8 cellular contexts compared by ENCODE assay signal in the genomic region with DNA sequence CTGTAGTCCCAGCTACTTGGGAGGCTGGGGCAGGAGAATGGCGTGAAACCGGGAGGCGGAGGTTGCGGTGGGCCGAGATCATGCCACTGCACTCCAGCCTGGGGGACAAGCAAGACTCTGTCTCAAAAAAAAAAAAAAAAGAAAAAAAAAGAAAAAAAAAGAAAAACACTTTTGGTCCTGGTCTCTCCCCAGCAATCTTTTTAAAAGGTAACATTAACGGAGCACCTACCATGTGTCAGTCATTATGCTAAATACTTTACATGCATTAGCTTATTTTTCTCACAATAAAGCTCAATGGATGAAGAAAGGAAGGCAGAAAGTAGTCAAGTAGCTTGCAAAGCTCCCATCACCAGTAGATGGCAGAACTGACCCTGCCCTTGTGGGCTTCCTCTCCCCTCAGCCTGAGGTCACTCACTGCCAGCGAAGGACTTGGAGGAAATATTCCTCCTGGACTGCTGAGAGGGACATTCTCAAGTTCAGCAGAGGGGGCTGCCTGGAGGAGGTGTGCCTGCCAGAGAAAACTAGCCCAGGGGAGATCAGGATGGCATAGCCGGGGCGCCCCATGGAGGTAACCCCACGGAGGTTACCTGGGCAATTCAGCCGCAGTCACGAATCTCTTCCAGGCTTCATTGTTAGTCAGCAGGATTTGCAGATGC. TPM values are rescaled to one million over a fixed set of nuclear protein-coding genes. Genes with fewer than 3 reads are reported as not detected.
DNase-seq lines count a peak whose midpoint lies in the region; ATAC-seq, FAIRE-seq and TF ChIP-seq lines count a peak whose summit lies in the region.

No MANE protein-coding gene starts in this region.

- H3K23me2 ChIP-seq in H9 (ENCODE audit: insufficient read length, low read depth, low read length, poor library complexity, severe bottlenecking), result no peaks in the 10 kb centered on the region

- no peak overlapping the region for H2BK20ac ChIP-seq in H9 (ENCODE audit: low read depth, low read length, poor library complexity, severe bottlenecking)

- no peaks in the 10 kb centered on the region for H3F3A ChIP-seq in PC-3 (ENCODE audit: low read length, unreplicated experiment)

- H4K20me1 ChIP-seq in H9 (ENCODE audit: control insufficient read depth, insufficient read depth, insufficient read length), result peaks cover 3% of the 10 kb centered on the region
- no peaks in the 10 kb centered on the region for H4K20me1 ChIP-seq in PC-3 (ENCODE audit: low read length)

- no peak overlapping the region for H3K4ac ChIP-seq in H9 (ENCODE audit: low read depth, low read length)

- H3K79me2 ChIP-seq in H9 (ENCODE audit: insufficient read depth, low read length) (no peaks in the 10 kb centered on the region), PC-3 (ENCODE audit: low read length) (no peaks in the 10 kb centered on the region)

- H3K4me1 Mint-ChIP-seq in H9 (peaks cover 30 to 48% of the 10 kb centered on the region in 2 experiments), MCF 10A (ENCODE audit: insufficient read depth, unreplicated experiment) (peaks cover 23% of the 10 kb centered on the region)

- peaks cover 10% of the 10 kb centered on the region; the same call in 1 of the 2 replicates for H3K4me1 ChIP-seq in H9 (ENCODE audit: insufficient read depth, low read length)
- no peaks in the 10 kb centered on the region for H3K4me1 ChIP-seq in PC-3 (ENCODE audit: insufficient read depth, low read length)
- peaks cover 0 to 2% of the 10 kb centered on the region in 2 donors for H3K4me1 ChIP-seq in small intestine (ENCODE audit: control insufficient read depth in 2 of 2, insufficient read depth in 1 of 2, low read depth in 1 of 2, low read length in 1 of 2)

- peak overlapping the region in 2 of 3 experiments; percentile 84 to 91; a peak in 5 of 7 replicates for H3K27ac Mint-ChIP-seq in H9
- H3K27ac Mint-ChIP-seq in MCF 10A (ENCODE audit: low read depth, unreplicated experiment), result no peak overlapping the region

- no peak overlapping the region for H3K56ac ChIP-seq in H9 (ENCODE audit: insufficient read length, low read depth, low read length)

- no peak overlapping the region for H2BK12ac ChIP-seq in H9 (ENCODE audit: insufficient read length, low read depth, low read length)

- intact Hi-C loops in PC-3 (cut with micrococcal nuclease), result loop anchor here (1.0 kb wide), 1 partner anchor 35 kb away; no protein-coding TSS in a partner anchor
- intact Hi-C loops in MCF 10A (cut with micrococcal nuclease), result loop anchor here (1.0 to 2.0 kb wide), 4 partner anchors 35 to 132 kb away; a partner anchor contains a TSS

- no peak overlapping the region for H2BK5ac ChIP-seq in H9 (ENCODE audit: insufficient read length, low read length)

- no CpG with 5 or more reads among the region's 12 CpGs for WGBS in H9 (ENCODE audit: extremely low coverage, insufficient read length, low lambda C conversion rate)
- 60 to 84% (median 76%) methylated on average over 12 of the region's 12 CpGs for WGBS in small intestine, 3 donors

- no peak overlapping the region for H3K23ac ChIP-seq in H9 (ENCODE audit: insufficient read length, low read depth, low read length)

- H4K91ac ChIP-seq in H9 (ENCODE audit: insufficient read length, low read depth, low read length), result no peak overlapping the region

- H3T11ph ChIP-seq in H9 (ENCODE audit: low read length), result no peak overlapping the region

- H3K4me3 ChIP-seq in PC-3 (ENCODE audit: low read length) (no peak overlapping the region), small intestine (ENCODE audit: low read depth in 1 of 2, low read length in 2 of 2) (no peak overlapping the region)

- H3K27me3 ChIP-seq in H9 (ENCODE audit: insufficient read depth, low read length) (no peaks in the 10 kb centered on the region; the same call in 1 of the 2 replicates), PC-3 (ENCODE audit: low read length) (no peaks in the 10 kb centered on the region), small intestine (ENCODE audit: control insufficient read depth in 2 of 2, insufficient read depth in 2 of 2, low read length in 2 of 2) (no peaks in the 10 kb centered on the region)

- H3K9me3 Mint-ChIP-seq in H9, result no peaks in the 10 kb centered on the region
- H3K9me3 Mint-ChIP-seq in MCF 10A (ENCODE audit: unreplicated experiment), result no peaks in the 10 kb centered on the region

- peak overlapping the region; percentile 29 for H3K4me2 ChIP-seq in H9 (ENCODE audit: insufficient read depth, insufficient read length, low read length)
- no peak overlapping the region for H3K4me2 ChIP-seq in PC-3 (ENCODE audit: low read length)

- H3K9me3 ChIP-seq in H9 (ENCODE audit: control insufficient read depth, low read depth, low read length) (no peaks in the 10 kb centered on the region), PC-3 (ENCODE audit: low read length) (no peaks in the 10 kb centered on the region), small intestine (ENCODE audit: control insufficient read depth, low read depth) (no peaks in the 10 kb centered on the region)

- no peak overlapping the region for H4K5ac ChIP-seq in H9 (ENCODE audit: insufficient read length, low read depth, low read length)

- TF ChIP-seq CTCF in H9 (conservative IDR thresholded peaks at IDR 0.05) (peak; percentile 90), PC-3 (conservative IDR thresholded peaks at IDR 0.05; ENCODE audit: low read depth, low read length) (peak; percentile 74), MCF 10A (IDR thresholded peaks at IDR 0.05; ENCODE audit: unreplicated experiment) (peak; percentile 87)

- no peak overlapping the region for H2BK15ac ChIP-seq in H9 (ENCODE audit: low read depth, low read length)

- H3K4me3 Mint-ChIP-seq in H9, result peak overlapping the region in 1 of 2 experiments; percentile 43; a peak in 2 of 5 replicates
- H3K4me3 Mint-ChIP-seq in MCF 10A (ENCODE audit: unreplicated experiment), result no peak overlapping the region

- H3K27ac ChIP-seq in H9 (ENCODE audit: insufficient read length, low read depth, low read length), result no peak overlapping the region
- no peak overlapping the region for H3K27ac ChIP-seq in PC-3 (ENCODE audit: low read length)
- no peak overlapping the region for H3K27ac ChIP-seq in small intestine (ENCODE audit: low read depth in 1 of 2, low read length in 1 of 2)

- no peak for FAIRE-seq in small intestine (lab: Jason Lieb, UNC)

- POLR2A ChIA-PET in PC-3 (lab: Charles Lee; ENCODE audit: unreplicated experiment), result no interaction called here
- POLR2A ChIA-PET in MCF 10A (lab: Yijun Ruan, JAX), result interaction anchor here (1.0 kb wide), 1 partner anchor 93 kb away, joined by 3 read pairs; no protein-coding TSS in a partner anchor

- no peaks in the 10 kb centered on the region for H3K36me3 ChIP-seq in PC-3 (ENCODE audit: low read depth, low read length)
- H3K36me3 ChIP-seq in small intestine (ENCODE audit: control insufficient read depth in 2 of 2, insufficient read depth in 2 of 2, low read length in 2 of 2), result peaks cover 4 to 11% of the 10 kb centered on the region in 2 donors

- H3K18ac ChIP-seq in H9 (ENCODE audit: insufficient read length, low read depth, low read length), result no peak overlapping the region

- no TSS peak for BruUV-seq in PC-3 (replicated peaks; lab: Mats Ljungman, UMichigan)
- no TSS peak for BruUV-seq in MCF 10A (replicated peaks; lab: Mats Ljungman, UMichigan)

- no peak overlapping the region for H2AK5ac ChIP-seq in H9 (ENCODE audit: insufficient read length, low read length)

- no peak overlapping the region for H2BK120ac ChIP-seq in H9 (ENCODE audit: low read depth, low read length, poor library complexity, severe bottlenecking)

- H3K36me3 Mint-ChIP-seq in H9 (ENCODE audit: insufficient read depth in 1 of 3, low read depth in 3 of 3), result no peaks in the 10 kb centered on the region
- peaks cover 9% of the 10 kb centered on the region for H3K36me3 Mint-ChIP-seq in MCF 10A (ENCODE audit: insufficient read depth, unreplicated experiment)

- H3K79me1 ChIP-seq in H9 (ENCODE audit: insufficient read depth, low read depth, low read length, poor library complexity, severe bottlenecking), result no peaks in the 10 kb centered on the region

- peak; percentile 45 for DNase-seq in COR-L47 (lab: John Stamatoyannopoulos, UW)
- DNase-seq in H9, result peak; percentile 86
- peak; percentile 51 for DNase-seq in PC-3
- DNase-seq in MCF 10A (ENCODE audit: unreplicated experiment), result peak; percentile 62
- peak; percentile 71 for DNase-seq in iPS-NIHi7 (ENCODE audit: extremely low spot score)
- peak; percentile 57 for DNase-seq in small intestine

- peak overlapping the region; percentile 65; the same call in 1 of the 2 replicates for H3K14ac ChIP-seq in H9 (ENCODE audit: insufficient read depth, low read length)

- ATAC-seq in PC-3 (peak; percentile 71), GM19467 (IDR thresholded peaks at IDR 0.05; ENCODE audit: unreplicated experiment) (no peak), HG02588 (IDR thresholded peaks at IDR 0.05; ENCODE audit: unreplicated experiment) (no peak)

- H3K27me3 Mint-ChIP-seq in H9 (ENCODE audit: low read depth), result peaks cover 4% of the 10 kb centered on the region; the same call in 1 of the 2 replicates
- peaks cover 32% of the 10 kb centered on the region for H3K27me3 Mint-ChIP-seq in MCF 10A (ENCODE audit: insufficient read depth, unreplicated experiment)

- H3K9me2 ChIP-seq in PC-3 (replicated peaks; ENCODE audit: low read length), result no peaks in the 10 kb centered on the region

- H4K8ac ChIP-seq in H9 (replicated peaks; ENCODE audit: insufficient read length, low read depth, low read length), result no peak overlapping the region

- H2AFZ ChIP-seq in H9 (ENCODE audit: low read length) (no peak overlapping the region), PC-3 (ENCODE audit: low read length) (no peak overlapping the region)

- no peak overlapping the region for H3K9ac ChIP-seq in H9 (ENCODE audit: extremely low read depth, insufficient read length, low read length)
- no peak overlapping the region for H3K9ac ChIP-seq in PC-3 (ENCODE audit: low read length)

- CTCF ChIA-PET in PC-3 (lab: Charles Lee) (no interaction called here), MCF 10A (lab: Yijun Ruan, JAX) (interaction anchor here (0.7 to 3.1 kb wide), 19 partner anchors 11 to 1114 kb away, joined by 3 to 25 read pairs (median 4); a partner anchor contains a TSS)

RNA-seq across cellular contexts. Expression of a gene that starts 15.5 kb away (rescaled TPM):
- total RNA-seq in H9 (2021) (0.13 TPM in 1 of 2 replicates, not detected in the other), PC-3 (2014; rRNA removed) (0.23 TPM in 1 of 2 replicates, not detected in the other), MCF 10A (2022) (0.44 and 1.8 TPM in 2 replicates)
- polyA plus RNA-seq in small intestine, result 10 to 100 TPM; 16.3 to 44.7 (median 19.7) TPM

RNA-seq across cellular contexts. Expression of a gene that starts 56.6 kb away (rescaled TPM):
- not detected in 2 replicates for total RNA-seq in H9 (2021)
- total RNA-seq in PC-3 (2014; rRNA removed), result 0.04 TPM in 1 of 2 replicates, not detected in the other
- total RNA-seq in MCF 10A (2022), result not detected in 2 replicates
- polyA plus RNA-seq in small intestine, result 10 to 100 TPM in 2 of 3 donors, 1 to 10 TPM in 1; 8.9 to 12.8 (median 10.3) TPM
